Comparison of ENCODE assay signal across 1 cellular context in genomic region chr2:127415593-127416485, GRCh38.
TF ChIP-seq lines count a peak whose summit lies in the region.

No MANE protein-coding gene starts in this region.

TF ChIP-seq in GM12878, 131 proteins besides CTCF, POLR2A, EP300 and RAD21 (continued from another document):
- TF ChIP-seq, protein P1, sequence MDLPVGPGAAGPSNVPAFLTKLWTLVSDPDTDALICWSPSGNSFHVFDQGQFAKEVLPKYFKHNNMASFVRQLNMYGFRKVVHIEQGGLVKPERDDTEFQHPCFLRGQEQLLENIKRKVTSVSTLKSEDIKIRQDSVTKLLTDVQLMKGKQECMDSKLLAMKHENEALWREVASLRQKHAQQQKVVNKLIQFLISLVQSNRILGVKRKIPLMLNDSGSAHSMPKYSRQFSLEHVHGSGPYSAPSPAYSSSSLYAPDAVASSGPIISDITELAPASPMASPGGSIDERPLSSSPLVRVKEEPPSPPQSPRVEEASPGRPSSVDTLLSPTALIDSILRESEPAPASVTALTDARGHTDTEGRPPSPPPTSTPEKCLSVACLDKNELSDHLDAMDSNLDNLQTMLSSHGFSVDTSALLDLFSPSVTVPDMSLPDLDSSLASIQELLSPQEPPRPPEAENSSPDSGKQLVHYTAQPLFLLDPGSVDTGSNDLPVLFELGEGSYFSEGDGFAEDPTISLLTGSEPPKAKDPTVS (IDR thresholded peaks at IDR 0.05; ENCODE audit: low read depth, low read length), result no peak
- TF ChIP-seq ZSCAN29 (IDR thresholded peaks at IDR 0.05) (peak; percentile 44; the same call in 1 of the 2 replicates), BACH1 (IDR thresholded peaks at IDR 0.05; ENCODE audit: borderline replicate concordance) (no peak), EGR1 (IDR thresholded peaks at IDR 0.05; ENCODE audit: borderline replicate concordance in 1 of 2, low read depth in 2 of 2, low read length in 2 of 2) (0 out of 3 replicates have a peak, but pooled peaks of 1 of the 2 experiments have one; percentile 11), CUX1 (IDR thresholded peaks at IDR 0.05; ENCODE audit: insufficient replicate concordance, low read depth, low read length) (no peak), SREBF2 (IDR thresholded peaks at IDR 0.05; ENCODE audit: low read length) (no peak), HDAC6 (IDR thresholded peaks at IDR 0.05; ENCODE audit: unreplicated experiment) (no peak), CHD2 (IDR thresholded peaks at IDR 0.05; ENCODE audit: borderline replicate concordance, low read depth, low read length) (no peak), ATF7 (IDR thresholded peaks at IDR 0.05; ENCODE audit: low read depth) (no peak)
- TF ChIP-seq, protein P2, sequence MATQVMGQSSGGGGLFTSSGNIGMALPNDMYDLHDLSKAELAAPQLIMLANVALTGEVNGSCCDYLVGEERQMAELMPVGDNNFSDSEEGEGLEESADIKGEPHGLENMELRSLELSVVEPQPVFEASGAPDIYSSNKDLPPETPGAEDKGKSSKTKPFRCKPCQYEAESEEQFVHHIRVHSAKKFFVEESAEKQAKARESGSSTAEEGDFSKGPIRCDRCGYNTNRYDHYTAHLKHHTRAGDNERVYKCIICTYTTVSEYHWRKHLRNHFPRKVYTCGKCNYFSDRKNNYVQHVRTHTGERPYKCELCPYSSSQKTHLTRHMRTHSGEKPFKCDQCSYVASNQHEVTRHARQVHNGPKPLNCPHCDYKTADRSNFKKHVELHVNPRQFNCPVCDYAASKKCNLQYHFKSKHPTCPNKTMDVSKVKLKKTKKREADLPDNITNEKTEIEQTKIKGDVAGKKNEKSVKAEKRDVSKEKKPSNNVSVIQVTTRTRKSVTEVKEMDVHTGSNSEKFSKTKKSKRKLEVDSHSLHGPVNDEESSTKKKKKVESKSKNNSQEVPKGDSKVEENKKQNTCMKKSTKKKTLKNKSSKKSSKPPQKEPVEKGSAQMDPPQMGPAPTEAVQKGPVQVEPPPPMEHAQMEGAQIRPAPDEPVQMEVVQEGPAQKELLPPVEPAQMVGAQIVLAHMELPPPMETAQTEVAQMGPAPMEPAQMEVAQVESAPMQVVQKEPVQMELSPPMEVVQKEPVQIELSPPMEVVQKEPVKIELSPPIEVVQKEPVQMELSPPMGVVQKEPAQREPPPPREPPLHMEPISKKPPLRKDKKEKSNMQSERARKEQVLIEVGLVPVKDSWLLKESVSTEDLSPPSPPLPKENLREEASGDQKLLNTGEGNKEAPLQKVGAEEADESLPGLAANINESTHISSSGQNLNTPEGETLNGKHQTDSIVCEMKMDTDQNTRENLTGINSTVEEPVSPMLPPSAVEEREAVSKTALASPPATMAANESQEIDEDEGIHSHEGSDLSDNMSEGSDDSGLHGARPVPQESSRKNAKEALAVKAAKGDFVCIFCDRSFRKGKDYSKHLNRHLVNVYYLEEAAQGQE (IDR thresholded peaks at IDR 0.05; ENCODE audit: low read depth, low read length), result no peak
- TF ChIP-seq, protein P3, sequence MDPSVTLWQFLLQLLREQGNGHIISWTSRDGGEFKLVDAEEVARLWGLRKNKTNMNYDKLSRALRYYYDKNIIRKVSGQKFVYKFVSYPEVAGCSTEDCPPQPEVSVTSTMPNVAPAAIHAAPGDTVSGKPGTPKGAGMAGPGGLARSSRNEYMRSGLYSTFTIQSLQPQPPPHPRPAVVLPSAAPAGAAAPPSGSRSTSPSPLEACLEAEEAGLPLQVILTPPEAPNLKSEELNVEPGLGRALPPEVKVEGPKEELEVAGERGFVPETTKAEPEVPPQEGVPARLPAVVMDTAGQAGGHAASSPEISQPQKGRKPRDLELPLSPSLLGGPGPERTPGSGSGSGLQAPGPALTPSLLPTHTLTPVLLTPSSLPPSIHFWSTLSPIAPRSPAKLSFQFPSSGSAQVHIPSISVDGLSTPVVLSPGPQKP (IDR thresholded peaks at IDR 0.05; ENCODE audit: low read depth, low read length), result no peak
TF ChIP-seq in GM12878: peak in this region for 12.
